In genomic region chr12:110983811-110984210, GRCh38 we compare ENCODE assay signal across 17 cellular contexts. TPM values are rescaled to one million over a fixed set of nuclear protein-coding genes. Genes with fewer than 3 reads are reported as not detected.
A peak's percentile ranks its signal among the peaks of the same experiment; 100 is the strongest.
DNase-seq lines count a peak whose midpoint lies in the region; TF ChIP-seq lines count a peak whose summit lies in the region.
"Had no signal": no experiment of that assay in that cellular context is flagged by ENCODE, and none has a peak within 500 bp of the region (broad histone marks: within the 10 kb centered on the region; RNA-seq: fewer than 3 reads in every experiment).

No MANE protein-coding gene starts in this region.

- TF ChIP-seq CTCF in VCaP (conservative IDR thresholded peaks at IDR 0.05) (no peak), vagina (IDR thresholded peaks at IDR 0.05) (no peak)

- H3K4me3 ChIP-seq in BLaER1: no peak overlapping the region
- H3K4me3 ChIP-seq in BLaER1 treated with 17β-estradiol and CSF1 and Interleukin-3, amounts not matched to agents 10 nM and 100 nM: no peak overlapping the region
- no peak overlapping the region for H3K4me3 ChIP-seq in vagina
- H3K4me3 ChIP-seq: GM12878 had no signal

- H3K36me3 ChIP-seq in BLaER1 (no peaks in the 10 kb centered on the region), vagina (no peaks in the 10 kb centered on the region)
- no peaks in the 10 kb centered on the region for H3K36me3 ChIP-seq in BLaER1 treated with 17β-estradiol and CSF1 and Interleukin-3, amounts not matched to agents 10 nM and 100 nM
- H3K36me3 ChIP-seq: BE2C had no signal

- TF ChIP-seq POLR2A in vagina (IDR thresholded peaks at IDR 0.05): no peak

- peak; percentile 80 for DNase-seq in NCI-H526 treated with DMSO at 0.1 percent for 48 hours (lab: John Stamatoyannopoulos, UW)
- DNase-seq in DMS79 treated with DMSO at 0.1 percent for 48 hours (lab: John Stamatoyannopoulos, UW): no peak
- no peak for DNase-seq in NCI-H82 treated with DMSO at 0.1 percent for 48 hours (lab: John Stamatoyannopoulos, UW; ENCODE audit: unreplicated experiment)
- DNase-seq in vagina (ENCODE audit: extremely low spot score in 2 of 2): no peak
- DNase-seq: ACHN; BE2C; CD4-positive, alpha-beta memory T cell; DND-41; EL; GOT3; H7; HFFc6; IMR-90 had no signal

- no peaks in the 10 kb centered on the region for H3K27me3 ChIP-seq in BLaER1
- H3K27me3 ChIP-seq in BLaER1 treated with 17β-estradiol and CSF1 and Interleukin-3, amounts not matched to agents 10 nM and 100 nM: no peaks in the 10 kb centered on the region
- H3K27me3 ChIP-seq in vagina: no peaks in the 10 kb centered on the region
- H3K27me3 ChIP-seq: BE2C had no signal

- H3K9me3 ChIP-seq in BLaER1 (no peaks in the 10 kb centered on the region), vagina (no peaks in the 10 kb centered on the region)
- no peaks in the 10 kb centered on the region for H3K9me3 ChIP-seq in BLaER1 treated with 17β-estradiol and CSF1 and Interleukin-3, amounts not matched to agents 10 nM and 100 nM (replicated peaks in 1 of 11)
- H3K9me3 ChIP-seq: BE2C had no signal

- H3K4me1 ChIP-seq in BLaER1: peaks cover 39% of the 10 kb centered on the region
- peaks cover 14 to 39% (median 31%) of the 10 kb centered on the region in 10 experiments for H3K4me1 ChIP-seq in BLaER1 treated with 17β-estradiol and CSF1 and Interleukin-3, amounts not matched to agents 10 nM and 100 nM
- no peaks in the 10 kb centered on the region for H3K4me1 ChIP-seq in vagina
- H3K4me1 ChIP-seq: BE2C had no signal

- H3K27ac ChIP-seq in BLaER1: no peak overlapping the region
- peak overlapping the region in 1 of 11 experiments; percentile 8; a peak in 2 of 22 replicates for H3K27ac ChIP-seq in BLaER1 treated with 17β-estradiol and CSF1 and Interleukin-3, amounts not matched to agents 10 nM and 100 nM
- peak overlapping the region; percentile 66 for H3K27ac ChIP-seq in VCaP
- no peak overlapping the region for H3K27ac ChIP-seq in vagina

- H3K4me2 ChIP-seq in BLaER1: peak overlapping the region; percentile 66
- H3K4me2 ChIP-seq in BLaER1 treated with 17β-estradiol and CSF1 and Interleukin-3, amounts not matched to agents 10 nM and 100 nM: peak overlapping the region in 10 of 11 experiments; percentile 14 to 73 (median 55); a peak in 20 of 22 replicates

- no peaks in the 10 kb centered on the region for H4K20me1 ChIP-seq in BLaER1
- no peaks in the 10 kb centered on the region for H4K20me1 ChIP-seq in BLaER1 treated with 17β-estradiol and CSF1 and Interleukin-3, amounts not matched to agents 10 nM and 100 nM

- intact Hi-C loops in vagina (cut with DNase I): no loop called here

- H3K9ac ChIP-seq in BLaER1: no peak overlapping the region
- no peak overlapping the region for H3K9ac ChIP-seq in BLaER1 treated with 17β-estradiol and CSF1 and Interleukin-3, amounts not matched to agents 10 nM and 100 nM

RNA-seq across cellular contexts. Expression of gene CUX2, which starts 50.2 kb away (rescaled TPM):
- total RNA-seq in vagina: 0.49 TPM
- total RNA-seq: CD4-positive, alpha-beta memory T cell; HFFc6; IMR-90 had no signal
